In genomic region chr7:134905375-134905774, GRCh38 we compare ENCODE assay signal across 9 cellular contexts.
DNase-seq lines count a peak whose midpoint lies in the region; ATAC-seq, FAIRE-seq and TF ChIP-seq lines count a peak whose summit lies in the region.
"Had no signal": no experiment of that assay in that cellular context is flagged by ENCODE, and none has a peak within 500 bp of the region (broad histone marks: within the 10 kb centered on the region; RNA-seq: fewer than 3 reads in every experiment).

No MANE protein-coding gene starts in this region.

- POLR2A ChIA-PET in MCF 10A (lab: Yijun Ruan, JAX), result interaction anchor here (0.7 to 2.1 kb wide), 7 partner anchors 11 to 286 kb away, joined by 3 to 12 read pairs (median 7); partner anchors contain the start of gene BPGM

- peaks cover 95% of the 10 kb centered on the region for H3F3A ChIP-seq in GM23248 (ENCODE audit: insufficient read depth)

- H3K36me3 Mint-ChIP-seq in MCF 10A (ENCODE audit: insufficient read depth, unreplicated experiment) (peaks cover 27% of the 10 kb centered on the region), Calu3 (ENCODE audit: insufficient read depth, unreplicated experiment) (no peaks in the 10 kb centered on the region), T-helper 17 cell (ENCODE audit: low read depth) (no peaks in the 10 kb centered on the region)
- H3K36me3 Mint-ChIP-seq in activated T-cell treated with anti-CD3 and anti-CD28 coated beads, Interleukin-2, amount 50 U/mL, for 4 hours (ENCODE audit: insufficient read depth), result no peaks in the 10 kb centered on the region

- no peak overlapping the region for H2AFZ ChIP-seq in GM23248

- ATAC-seq in thoracic aorta (ENCODE audit: insufficient number of reproducible peaks, low FRiP score, low read depth) (peak; percentile 58), T-helper 17 cell (no peak)
- no peak for ATAC-seq in activated T-cell treated with anti-CD3 and anti-CD28 coated beads, Interleukin-2, amount 50 U/mL, for 4 hours
- ATAC-seq: stimulated activated naive CD8-positive, alpha-beta T cell treated with anti-CD3 and anti-CD28 coated beads, Interleukin-15, Interleukin-2, amounts not matched to agents 100 U/mL and 50 U/mL, for 24 hours had no signal

- WGBS in GM23248 (ENCODE audit: low coverage in 1 of 2, low lambda C conversion rate in 2 of 2, missing lambda C conversion rate in 2 of 2), 2 experiments, result 0 to 4% methylated on average over 2 of the region's 2 CpGs

- H3K9me3 ChIP-seq in GM23248 (ENCODE audit: low read depth) (no peaks in the 10 kb centered on the region), kidney (ENCODE audit: control insufficient read depth in 1 of 2, low read length in 2 of 2) (no peaks in the 10 kb centered on the region), thoracic aorta (no peaks in the 10 kb centered on the region), T-helper 17 cell (ENCODE audit: control insufficient read depth, low read length, poor library complexity, severe bottlenecking) (no peaks in the 10 kb centered on the region)

- CTCF ChIA-PET in MCF 10A (lab: Yijun Ruan, JAX) (interaction anchor here (0.6 to 1.4 kb wide), 7 partner anchors 11 to 474 kb away, joined by 3 to 6 read pairs (median 3); no protein-coding TSS in a partner anchor), Calu3 (lab: Charles Lee) (no interaction called here)

- no peaks in the 10 kb centered on the region for H3K27me3 Mint-ChIP-seq in MCF 10A (ENCODE audit: insufficient read depth, unreplicated experiment)
- H3K27me3 Mint-ChIP-seq in activated T-cell treated with anti-CD3 and anti-CD28 coated beads, Interleukin-2, amount 50 U/mL, for 4 hours (ENCODE audit: low read depth), result no peaks in the 10 kb centered on the region
- H3K27me3 Mint-ChIP-seq in Calu3 (ENCODE audit: unreplicated experiment), result no peaks in the 10 kb centered on the region
- peaks cover 16% of the 10 kb centered on the region for H3K27me3 Mint-ChIP-seq in T-helper 17 cell

- in situ Hi-C loops in GM23248 (cut with MboI), result no loop called here

- peak overlapping the region; percentile 9 for H3K4me2 ChIP-seq in GM23248 (ENCODE audit: unreplicated experiment)

- H3K4me3 ChIP-seq in GM23248 (0 out of 2 replicates have a peak overlapping the region, but pooled peaks have one; percentile 26), kidney (ENCODE audit: low read length in 2 of 2) (no peak overlapping the region), thoracic aorta (no peak overlapping the region)

- peak overlapping the region; percentile 24 for H3K4me3 Mint-ChIP-seq in MCF 10A (ENCODE audit: unreplicated experiment)
- no peak overlapping the region for H3K4me3 Mint-ChIP-seq in activated T-cell treated with anti-CD3 and anti-CD28 coated beads, Interleukin-2, amount 50 U/mL, for 4 hours
- H3K4me3 Mint-ChIP-seq in Calu3 (ENCODE audit: low read depth, unreplicated experiment), result no peak overlapping the region
- no peak overlapping the region for H3K4me3 Mint-ChIP-seq in T-helper 17 cell

- no peak for TF ChIP-seq CTCF in MCF 10A (IDR thresholded peaks at IDR 0.05; ENCODE audit: unreplicated experiment)
- TF ChIP-seq CTCF in kidney (IDR thresholded peaks at IDR 0.05; ENCODE audit: borderline replicate concordance, extremely low read depth, insufficient read depth), result no peak
- peak; percentile 27 for TF ChIP-seq CTCF in thoracic aorta (IDR thresholded peaks at IDR 0.05)
- TF ChIP-seq CTCF in Calu3 (IDR thresholded peaks at IDR 0.05; ENCODE audit: unreplicated experiment), result no peak

- 0 out of 2 replicates have a peak, but pooled peaks cover 3% of the 10 kb centered on the region for H4K20me1 ChIP-seq in GM23248 (ENCODE audit: insufficient read depth)

- no TSS peak for BruUV-seq in MCF 10A (replicated peaks; lab: Mats Ljungman, UMichigan)
- BruUV-seq in Calu3 (replicated peaks; lab: Mats Ljungman, UMichigan), result no TSS peak

- H3K27ac ChIP-seq in GM23248 (peak overlapping the region; percentile 78), kidney (ENCODE audit: low read depth in 2 of 2, low read length in 2 of 2) (no peak overlapping the region), thoracic aorta (peak overlapping the region; percentile 44 to 58)

- H3K9ac ChIP-seq in GM23248 (peak overlapping the region; percentile 50), kidney (ENCODE audit: low read length in 2 of 2) (no peak overlapping the region)

- DNase-seq in GM23248 (peak; percentile 96), MCF 10A (ENCODE audit: unreplicated experiment) (peak; percentile 89), kidney (peak; percentile 56), thoracic aorta (ENCODE audit: low spot score) (peak; percentile 69), Calu3 (no peak), T-helper 17 cell (no peak), NCI-H82 (lab: John Stamatoyannopoulos, UW) (no peak)
- DNase-seq in activated T-cell treated with anti-CD3 and anti-CD28 coated beads, Interleukin-2, amount 50 U/mL, for 4 hours, result no peak
- DNase-seq: stimulated activated naive CD8-positive, alpha-beta T cell treated with anti-CD3 and anti-CD28 coated beads, Interleukin-15, Interleukin-2, amounts not matched to agents 100 U/mL and 50 U/mL, for 24 hours had no signal

- peaks cover 23% of the 10 kb centered on the region; the same call in 1 of the 2 replicates for H3K36me3 ChIP-seq in GM23248 (ENCODE audit: low read depth)
- no peaks in the 10 kb centered on the region for H3K36me3 ChIP-seq in kidney (ENCODE audit: control insufficient read depth in 1 of 2, insufficient read depth in 2 of 2, low read length in 2 of 2)
- no peaks in the 10 kb centered on the region for H3K36me3 ChIP-seq in thoracic aorta

- no peaks in the 10 kb centered on the region for H3K27me3 ChIP-seq in GM23248 (replicated peaks; ENCODE audit: insufficient read depth)
- no peaks in the 10 kb centered on the region for H3K27me3 ChIP-seq in thoracic aorta (replicated peaks; ENCODE audit: insufficient read depth)

- H3K4me1 ChIP-seq in GM23248 (ENCODE audit: insufficient read depth) (peaks cover 87% of the 10 kb centered on the region), kidney (ENCODE audit: control insufficient read depth in 1 of 2, insufficient read depth in 1 of 2, low read depth in 1 of 2, low read length in 2 of 2) (peaks cover 2 to 16% of the 10 kb centered on the region in 2 donors), thoracic aorta (ENCODE audit: control insufficient read depth in 1 of 2, low read depth in 2 of 2) (peaks cover 41 to 93% of the 10 kb centered on the region in 2 donors)

- FAIRE-seq in kidney (lab: Jason Lieb, UNC), result no peak

- H3K9me3 Mint-ChIP-seq in MCF 10A (ENCODE audit: unreplicated experiment), result no peaks in the 10 kb centered on the region
- H3K9me3 Mint-ChIP-seq in activated T-cell treated with anti-CD3 and anti-CD28 coated beads, Interleukin-2, amount 50 U/mL, for 4 hours, result no peaks in the 10 kb centered on the region
- no peaks in the 10 kb centered on the region for H3K9me3 Mint-ChIP-seq in Calu3 (ENCODE audit: low read depth, unreplicated experiment)

- H3K79me2 ChIP-seq in GM23248 (ENCODE audit: insufficient read depth), result peaks cover 96% of the 10 kb centered on the region

- H3K9me2 ChIP-seq in GM23248 (ENCODE audit: insufficient read depth), result no peaks in the 10 kb centered on the region

- peaks cover 58% of the 10 kb centered on the region for H3K4me1 Mint-ChIP-seq in MCF 10A (ENCODE audit: insufficient read depth, unreplicated experiment)
- peaks cover 2% of the 10 kb centered on the region for H3K4me1 Mint-ChIP-seq in activated T-cell treated with anti-CD3 and anti-CD28 coated beads, Interleukin-2, amount 50 U/mL, for 4 hours (ENCODE audit: low read depth)
- H3K4me1 Mint-ChIP-seq in Calu3 (ENCODE audit: low read depth, unreplicated experiment), result peaks cover 4% of the 10 kb centered on the region
- H3K4me1 Mint-ChIP-seq in T-helper 17 cell, result peaks cover 2% of the 10 kb centered on the region

- intact Hi-C loops in MCF 10A (cut with micrococcal nuclease) (no loop called here), kidney (cut with DNase I) (no loop called here), Calu3 (cut with micrococcal nuclease; ENCODE audit: unreplicated experiment) (no loop called here)

- peak overlapping the region; percentile 73 for H3K27ac Mint-ChIP-seq in MCF 10A (ENCODE audit: low read depth, unreplicated experiment)
- H3K27ac Mint-ChIP-seq in Calu3 (ENCODE audit: unreplicated experiment), result no peak overlapping the region
- H3K27ac Mint-ChIP-seq in T-helper 17 cell, result no peak overlapping the region

Comparison
In these comparisons a context has a peak if more than half of its experiments do, and no peak if none do; other contexts are left out.
1. DNase-seq: peak in GM23248 (single experiment), MCF 10A (single experiment), kidney (single experiment) and thoracic aorta (single experiment); none in activated T-cell treated with anti-CD3 and anti-CD28 coated beads, Interleukin-2, amount 50 U/mL, for 4 hours (single experiment), Calu3 (single experiment), T-helper 17 cell (0 of 3) and NCI-H82 (single experiment).
2. H3K27ac ChIP-seq: peak in GM23248 (single experiment) and thoracic aorta (2 of 2); none in kidney (0 of 2).